Comparison of ENCODE assay signal across 30 cellular contexts in genomic region chr7:82851126-82851525, GRCh38.
"Had no signal": no experiment of that assay in that cellular context is flagged by ENCODE, and none has a peak within 500 bp of the region (broad histone marks: within the 10 kb centered on the region; RNA-seq: fewer than 3 reads in every experiment).

No MANE protein-coding gene starts in this region.

- H3K27me3 ChIP-seq: adrenal gland, body of pancreas, breast epithelium, cardiac muscle cell, esophagus muscularis mucosa, foreskin keratinocyte, gastroesophageal sphincter, heart right ventricle, hepatocyte had no signal

- DNase-seq: activated B cell treated with CpG ODN at 0.5 μM for 24 hours; activated CD4-positive, alpha-beta T cell treated with anti-CD3 and anti-CD28 coated beads for 48 hours; activated CD4-positive, alpha-beta T cell treated with anti-CD3 and anti-CD28 coated beads, Interleukin-2, amount 50 U/mL, for 1 hour; activated CD4-positive, alpha-beta T cell treated with anti-CD3 and anti-CD28 coated beads, Interleukin-2, amount 50 U/mL, for 48 hours; activated CD8-positive, alpha-beta memory T cell treated with anti-CD3 and anti-CD28 coated beads for 24 hours; activated CD8-positive, alpha-beta T cell treated with anti-CD3 and anti-CD28 coated beads for 36 hours; activated effector memory CD4-positive, alpha-beta T cell treated with anti-CD3 and anti-CD28 coated beads, Interleukin-2, amount 50 U/mL, for 16 hours; activated naive CD4-positive, alpha-beta T cell treated with anti-CD3 and anti-CD28 coated beads for 36 hours; activated naive CD8-positive, alpha-beta T cell treated with anti-CD3 and anti-CD28 coated beads for 36 hours; activated naive CD8-positive, alpha-beta T cell treated with anti-CD3 and anti-CD28 coated beads, Interleukin-2, amount 50 U/mL, for 24 hours; activated T-cell treated with anti-CD3 and anti-CD28 coated beads, Interleukin-2, amount 50 U/mL, for 4 hours; adrenal gland; aorta; body of pancreas; central memory CD4-positive, alpha-beta T cell; cortex of kidney; dermis blood vessel endothelial cell; effector CD4-positive, alpha-beta T cell; effector memory CD8-positive, alpha-beta T cell; erythroblast; foreskin keratinocyte; heart right ventricle; T1000; WERI-Rb-1 had no signal

- H3K27ac ChIP-seq: adrenal gland, body of pancreas, breast epithelium, cardiac muscle cell, esophagus muscularis mucosa, foreskin keratinocyte, gastroesophageal sphincter, heart right ventricle, hepatocyte, WERI-Rb-1 had no signal

- ATAC-seq: activated CD4-positive, CD25-positive, alpha-beta regulatory T cell treated with anti-CD3 and anti-CD28 coated beads, Interleukin-2, amount 50 U/mL, for 24 hours; activated CD8-positive, alpha-beta T cell treated with anti-CD3 and anti-CD28 coated beads for 36 hours; activated naive CD8-positive, alpha-beta T cell treated with anti-CD3 and anti-CD28 coated beads, Interleukin-2, amount 50 U/mL, for 24 hours; activated T-cell treated with anti-CD3 and anti-CD28 coated beads, Interleukin-2, amount 50 U/mL, for 4 hours; body of pancreas; effector memory CD8-positive, alpha-beta T cell; foreskin keratinocyte; gastroesophageal sphincter; heart right ventricle had no signal

- H3K36me3 ChIP-seq: adrenal gland, breast epithelium, cardiac muscle cell, esophagus muscularis mucosa, gastroesophageal sphincter, heart right ventricle, WERI-Rb-1 had no signal

- H3K4me3 ChIP-seq: adrenal gland, body of pancreas, breast epithelium, cardiac muscle cell, esophagus muscularis mucosa, gastroesophageal sphincter, heart right ventricle, hepatocyte had no signal
